ENCODE assay signal across 19 cellular contexts in the genomic region with DNA sequence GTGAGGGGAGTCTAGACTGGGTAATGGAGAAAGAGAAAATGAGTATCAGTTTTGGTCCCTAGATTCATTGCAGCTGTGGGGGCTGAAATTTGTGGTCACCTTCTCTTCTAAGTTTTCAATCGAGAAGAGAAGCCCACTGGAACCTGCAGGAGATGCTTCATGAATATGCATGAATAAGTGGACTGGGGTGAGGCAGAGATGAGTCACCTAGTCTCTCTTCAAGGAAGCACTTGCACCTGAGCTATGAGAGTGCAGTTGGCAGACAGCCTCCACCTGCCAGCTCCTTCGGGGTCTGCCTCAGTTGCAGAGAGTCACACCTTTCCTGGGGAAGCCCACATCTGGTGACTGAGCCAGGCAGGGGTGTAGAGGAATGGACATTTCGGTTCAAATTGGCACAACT.
A peak's percentile ranks its signal among the peaks of the same experiment; 100 is the strongest.
DNase-seq lines count a peak whose midpoint lies in the region; ATAC-seq and TF ChIP-seq lines count a peak whose summit lies in the region.
"Had no signal": no experiment of that assay in that cellular context is flagged by ENCODE, and none has a peak within 500 bp of the region (broad histone marks: within the 10 kb centered on the region; RNA-seq: fewer than 3 reads in every experiment).

No MANE protein-coding gene starts in this region.

- H2AFZ ChIP-seq in mammary epithelial cell (ENCODE audit: low read depth, low read length), result no peak overlapping the region
- H2AFZ ChIP-seq: hepatocyte had no signal

- H3K36me3 ChIP-seq in mammary epithelial cell (ENCODE audit: insufficient read depth, low read length), result no peaks in the 10 kb centered on the region

- TF ChIP-seq CTCF in mammary epithelial cell (conservative IDR thresholded peaks at IDR 0.05 in 1 of 2, IDR thresholded peaks at IDR 0.05 in 1 of 2; ENCODE audit: extremely low read depth in 1 of 2, insufficient read depth in 1 of 2, low read depth in 1 of 2, low read length in 2 of 2), result no peak

- peaks cover 36% of the 10 kb centered on the region for H3K4me1 ChIP-seq in mammary epithelial cell (ENCODE audit: insufficient read depth, low read length)

- CTCF ChIA-PET in mammary epithelial cell (lab: Charles Lee; ENCODE audit: low non-redundant PET) (no interaction called here), T-cell (lab: Charles Lee) (no interaction called here)

- H3K27me3 ChIP-seq in mammary epithelial cell (ENCODE audit: insufficient read depth, low read length), result no peaks in the 10 kb centered on the region
- H3K27me3 ChIP-seq: hepatocyte had no signal

- POLR2A ChIA-PET in T-cell (lab: Charles Lee), result no interaction called here

- no peak overlapping the region for H3K9ac ChIP-seq in mammary epithelial cell (ENCODE audit: insufficient read depth, low read length)

- peak; percentile 42 for ATAC-seq in GM18909 (IDR thresholded peaks at IDR 0.05; ENCODE audit: poor library complexity, unreplicated experiment)
- peak; percentile 45 for ATAC-seq in HG03354 (IDR thresholded peaks at IDR 0.05; ENCODE audit: poor library complexity, severe bottlenecking, unreplicated experiment)
- ATAC-seq in stimulated activated memory B cell treated with anti-CD40 and anti-IgM and Interleukin-4, amounts not matched to agents 10 μg/mL and 1 μg/mL and 100 μg/mL, for 72 hours, result peak; percentile 31
- no peak for ATAC-seq in T-cell (replicated peaks in 1 of 4)
- ATAC-seq in left cardiac atrium, result no peak
- no peak for ATAC-seq in activated T-cell treated with anti-CD3 and anti-CD28 coated beads, Interleukin-2, amount 50 U/mL, for 4 hours
- ATAC-seq: activated CD8-positive, alpha-beta T cell treated with anti-CD3 and anti-CD28 coated beads, Interleukin-2, amount 10 ng/mL, durations not matched to agents 7 days and 5 days had no signal

- H3K27ac Mint-ChIP-seq in stimulated activated memory B cell treated with anti-CD40 and anti-IgM and Interleukin-4, amounts not matched to agents 10 μg/mL and 1 μg/mL and 100 μg/mL, for 72 hours, result no peak overlapping the region
- H3K27ac Mint-ChIP-seq in T-cell, result no peak overlapping the region
- H3K27ac Mint-ChIP-seq: activated B cell treated with CpG ODN at 0.5 μM for 24 hours; activated CD8-positive, alpha-beta T cell treated with anti-CD3 and anti-CD28 coated beads, Interleukin-2, amount 10 ng/mL, durations not matched to agents 7 days and 5 days; activated naive CD4-positive, alpha-beta T cell treated with anti-CD3 and anti-CD28 coated beads, Interleukin-2, amount 50 U/mL, for 24 hours; activated T-cell treated with anti-CD3 and anti-CD28 coated beads, Interleukin-2, amount 50 U/mL, for 24 hours; nephron had no signal

- no peak overlapping the region for H3K27ac ChIP-seq in mammary epithelial cell (ENCODE audit: insufficient read depth, low read depth, low read length)
- H3K27ac ChIP-seq: hepatocyte had no signal

- no peaks in the 10 kb centered on the region for H3K9me3 ChIP-seq in mammary epithelial cell (replicated peaks; ENCODE audit: insufficient read depth, low read length)

- intact Hi-C loops in mammary epithelial cell (cut with micrococcal nuclease), result no loop called here
- intact Hi-C loops in left cardiac atrium (cut with DNase I), result no loop called here

- in situ Hi-C loops in mammary epithelial cell (cut with MboI; ENCODE audit: low sequenced_read_pairs in 2 of 2), result no loop called here

- no peak overlapping the region for H3K4me3 ChIP-seq in mammary epithelial cell (replicated peaks in 1 of 3; ENCODE audit: insufficient read depth in 1 of 3, low read depth in 2 of 3, low read length in 3 of 3)
- H3K4me3 ChIP-seq: hepatocyte had no signal

- no peaks in the 10 kb centered on the region for H3K36me3 Mint-ChIP-seq in stimulated activated memory B cell treated with anti-CD40 and anti-IgM and Interleukin-4, amounts not matched to agents 10 μg/mL and 1 μg/mL and 100 μg/mL, for 72 hours
- no peaks in the 10 kb centered on the region for H3K36me3 Mint-ChIP-seq in T-cell
- H3K36me3 Mint-ChIP-seq in activated T-cell treated with anti-CD3 and anti-CD28 coated beads, Interleukin-2, amount 50 U/mL, for 4 hours (ENCODE audit: insufficient read depth), result no peaks in the 10 kb centered on the region
- H3K36me3 Mint-ChIP-seq: activated naive CD4-positive, alpha-beta T cell treated with anti-CD3 and anti-CD28 coated beads, Interleukin-2, amount 50 U/mL, for 24 hours had no signal

- dilution Hi-C loops in mammary epithelial cell (cut with HindIII; ENCODE audit: low sequenced_read_pairs), result no loop called here

- H3K9me3 Mint-ChIP-seq in stimulated activated memory B cell treated with anti-CD40 and anti-IgM and Interleukin-4, amounts not matched to agents 10 μg/mL and 1 μg/mL and 100 μg/mL, for 72 hours, result no peaks in the 10 kb centered on the region
- H3K9me3 Mint-ChIP-seq in T-cell, result peaks cover 0 to 2% (median 0%) of the 10 kb centered on the region in 3 donors
- no peaks in the 10 kb centered on the region for H3K9me3 Mint-ChIP-seq in activated T-cell treated with anti-CD3 and anti-CD28 coated beads, Interleukin-2, amount 50 U/mL, for 4 hours
- H3K9me3 Mint-ChIP-seq: activated B cell treated with CpG ODN at 0.5 μM for 24 hours; activated naive CD4-positive, alpha-beta T cell treated with anti-CD3 and anti-CD28 coated beads, Interleukin-2, amount 50 U/mL, for 24 hours; activated T-cell treated with anti-CD3 and anti-CD28 coated beads, Interleukin-2, amount 50 U/mL, for 24 hours; nephron had no signal

- H3K27me3 Mint-ChIP-seq in stimulated activated memory B cell treated with anti-CD40 and anti-IgM and Interleukin-4, amounts not matched to agents 10 μg/mL and 1 μg/mL and 100 μg/mL, for 72 hours, result peaks cover 8% of the 10 kb centered on the region
- peaks cover 12 to 16% of the 10 kb centered on the region in 2 donors for H3K27me3 Mint-ChIP-seq in T-cell
- H3K27me3 Mint-ChIP-seq in activated T-cell treated with anti-CD3 and anti-CD28 coated beads, Interleukin-2, amount 50 U/mL, for 4 hours (ENCODE audit: low read depth), result no peaks in the 10 kb centered on the region

- no TSS peak for BruUV-seq in mammary epithelial cell (replicated peaks; lab: Mats Ljungman, UMichigan)

- H3K4me1 Mint-ChIP-seq in stimulated activated memory B cell treated with anti-CD40 and anti-IgM and Interleukin-4, amounts not matched to agents 10 μg/mL and 1 μg/mL and 100 μg/mL, for 72 hours, result peaks cover 23% of the 10 kb centered on the region
- no peaks in the 10 kb centered on the region for H3K4me1 Mint-ChIP-seq in T-cell
- no peaks in the 10 kb centered on the region for H3K4me1 Mint-ChIP-seq in activated T-cell treated with anti-CD3 and anti-CD28 coated beads, Interleukin-2, amount 50 U/mL, for 4 hours (ENCODE audit: low read depth)
- H3K4me1 Mint-ChIP-seq: activated B cell treated with CpG ODN at 0.5 μM for 24 hours; activated naive CD4-positive, alpha-beta T cell treated with anti-CD3 and anti-CD28 coated beads, Interleukin-2, amount 50 U/mL, for 24 hours had no signal

- WGBS in mammary epithelial cell (ENCODE audit: low coverage, missing lambda C conversion rate), result 69% methylated on average over 3 of the region's 3 CpGs

- peak; percentile 62 for DNase-seq in mammary epithelial cell
- no peak for DNase-seq in T-cell
- DNase-seq in left cardiac atrium, result no peak
- no peak for DNase-seq in activated T-cell treated with anti-CD3 and anti-CD28 coated beads, Interleukin-2, amount 50 U/mL, for 4 hours
- DNase-seq: activated B cell treated with CpG ODN at 0.5 μM for 24 hours; activated CD8-positive, alpha-beta T cell treated with anti-CD3 and anti-CD28 coated beads, Interleukin-2, amount 10 ng/mL, durations not matched to agents 7 days and 5 days; activated T-cell treated with anti-CD3 and anti-CD28 coated beads, Interleukin-2, amount 50 U/mL, for 24 hours; COR-L47; NCI-H1436; NCI-H2171; NCI-H748 treated with DMSO at 0.1 percent for 48 hours; stimulated activated naive CD4-positive, alpha-beta T cell treated with Interleukin-2 at 50 U/mL for 16 hours; trophoblast cell had no signal

- H3K4me3 Mint-ChIP-seq in stimulated activated memory B cell treated with anti-CD40 and anti-IgM and Interleukin-4, amounts not matched to agents 10 μg/mL and 1 μg/mL and 100 μg/mL, for 72 hours, result no peak overlapping the region
- H3K4me3 Mint-ChIP-seq in T-cell, result no peak overlapping the region
- no peak overlapping the region for H3K4me3 Mint-ChIP-seq in activated T-cell treated with anti-CD3 and anti-CD28 coated beads, Interleukin-2, amount 50 U/mL, for 4 hours
- H3K4me3 Mint-ChIP-seq: activated B cell treated with CpG ODN at 0.5 μM for 24 hours; activated CD8-positive, alpha-beta T cell treated with anti-CD3 and anti-CD28 coated beads, Interleukin-2, amount 10 ng/mL, durations not matched to agents 7 days and 5 days; activated naive CD4-positive, alpha-beta T cell treated with anti-CD3 and anti-CD28 coated beads, Interleukin-2, amount 50 U/mL, for 24 hours; activated T-cell treated with anti-CD3 and anti-CD28 coated beads, Interleukin-2, amount 50 U/mL, for 24 hours; nephron had no signal

- H3K4me2 ChIP-seq in mammary epithelial cell (ENCODE audit: insufficient read depth, low read depth, low read length), result no peak overlapping the region
- H3K4me2 ChIP-seq: hepatocyte had no signal

- H4K20me1 ChIP-seq in mammary epithelial cell (ENCODE audit: insufficient read depth, low read length), result no peaks in the 10 kb centered on the region

- H3K79me2 ChIP-seq in mammary epithelial cell (ENCODE audit: insufficient read depth, low read length), result no peaks in the 10 kb centered on the region
- H3K79me2 ChIP-seq: hepatocyte had no signal

Comparison
In these comparisons a context has a peak if more than half of its experiments do, and no peak if none do; other contexts are left out.
1. ATAC-seq: peak in GM18909 (single experiment), HG03354 (single experiment) and stimulated activated memory B cell treated with anti-CD40 and anti-IgM and Interleukin-4, amounts not matched to agents 10 μg/mL and 1 μg/mL and 100 μg/mL, for 72 hours (single experiment); none in T-cell (0 of 4), left cardiac atrium (0 of 2) and activated T-cell treated with anti-CD3 and anti-CD28 coated beads, Interleukin-2, amount 50 U/mL, for 4 hours (0 of 2).